Comparison of ENCODE assay signal across 1 cellular context in the genomic region with DNA sequence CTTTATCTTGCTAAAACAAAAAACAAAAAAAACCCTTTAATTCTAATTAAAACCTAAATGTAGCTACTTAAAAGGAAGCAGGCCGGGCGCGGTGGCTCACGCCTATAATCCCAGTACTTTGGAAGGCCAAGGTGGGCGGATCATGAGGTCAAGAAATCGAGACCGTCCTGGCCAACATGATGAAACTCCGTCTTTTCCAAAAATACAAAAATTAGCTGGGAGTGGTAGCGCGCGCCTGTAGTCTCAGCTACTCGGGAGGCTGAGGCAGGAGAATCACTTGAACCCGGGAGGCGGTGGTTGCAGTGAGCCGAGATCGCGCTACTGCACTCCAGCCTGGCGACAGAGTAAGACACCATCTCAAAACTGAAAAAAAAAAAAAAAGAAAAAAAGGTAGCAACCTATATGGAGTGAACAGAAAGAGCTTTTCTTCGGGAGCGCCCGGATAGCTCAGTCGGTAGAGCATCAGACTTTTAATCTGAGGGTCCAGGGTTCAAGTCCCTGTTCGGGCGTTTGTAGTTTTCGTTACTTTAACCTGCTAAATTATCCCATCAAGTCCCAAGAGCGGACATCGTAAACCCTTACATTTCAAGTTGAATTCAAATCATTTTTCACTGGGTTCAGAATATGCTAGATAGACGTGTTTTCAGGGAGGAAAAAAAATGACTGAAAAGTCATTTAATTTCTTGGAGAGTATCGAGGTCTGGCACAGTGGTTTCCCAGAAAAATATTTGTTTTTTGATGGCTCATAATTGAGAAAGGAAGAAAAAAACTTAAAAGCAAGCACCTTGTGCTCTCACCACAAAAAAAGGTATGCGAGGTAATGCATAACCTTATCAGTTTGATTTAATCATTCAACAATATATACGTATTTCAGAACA.
TF ChIP-seq lines count a peak whose summit lies in the region.

No MANE protein-coding gene starts in this region.

TF ChIP-seq in H1, 55 proteins besides CTCF, POLR2A, EP300 and RAD21 (continued from another document):
- TF ChIP-seq SP4 (IDR thresholded peaks at IDR 0.05; ENCODE audit: low read length) (no peak), CBX5 (IDR thresholded peaks at IDR 0.05; ENCODE audit: low read depth, low read length) (no peak)
